Comparison of ENCODE assay signal across 1 cellular context in the genomic region with DNA sequence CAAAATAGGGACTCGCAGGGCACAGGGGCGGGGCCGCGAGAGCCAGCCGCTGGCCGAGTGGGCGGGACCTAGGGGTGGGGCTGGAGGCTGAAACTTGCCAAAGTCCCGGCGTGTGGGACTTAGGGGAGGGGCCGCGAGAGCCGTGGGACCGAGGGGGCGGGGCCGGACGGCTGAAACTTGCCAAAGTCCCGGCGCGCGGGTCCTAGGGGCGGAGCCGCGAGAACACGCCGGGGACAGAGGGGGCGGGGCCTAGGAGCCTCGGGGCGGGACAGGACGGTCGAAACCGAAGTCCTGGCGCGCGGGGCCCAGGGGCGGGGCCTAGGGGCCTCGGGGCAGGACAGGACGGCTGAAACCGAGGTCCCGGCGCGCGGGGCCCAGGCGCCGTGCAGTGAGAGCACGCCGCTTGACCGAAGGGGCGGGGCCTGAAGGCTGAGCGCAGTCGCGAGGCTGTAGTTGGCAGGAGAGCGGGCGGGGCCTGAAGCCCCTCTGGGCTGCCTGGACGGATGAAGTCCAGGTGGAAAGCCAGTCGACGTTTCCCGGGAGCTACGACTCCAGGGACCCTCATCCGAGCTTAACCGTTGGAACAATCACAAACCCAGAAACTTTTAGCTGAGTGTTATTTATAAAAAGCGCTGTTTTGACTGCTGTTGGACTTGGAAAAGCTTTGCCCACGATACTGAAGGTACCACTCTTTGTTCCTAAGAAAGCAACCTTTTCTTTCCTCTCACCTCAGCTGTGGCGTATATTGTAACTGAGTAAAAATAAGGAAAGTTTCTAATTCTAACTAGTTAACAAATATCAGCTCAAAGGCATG.
TF ChIP-seq lines count a peak whose summit lies in the region.

No MANE protein-coding gene starts in this region.

TF ChIP-seq in HepG2, 621 proteins besides CTCF, POLR2A, EP300 and RAD21 (continued from another document and continues in another):
- TF ChIP-seq, protein P1, sequence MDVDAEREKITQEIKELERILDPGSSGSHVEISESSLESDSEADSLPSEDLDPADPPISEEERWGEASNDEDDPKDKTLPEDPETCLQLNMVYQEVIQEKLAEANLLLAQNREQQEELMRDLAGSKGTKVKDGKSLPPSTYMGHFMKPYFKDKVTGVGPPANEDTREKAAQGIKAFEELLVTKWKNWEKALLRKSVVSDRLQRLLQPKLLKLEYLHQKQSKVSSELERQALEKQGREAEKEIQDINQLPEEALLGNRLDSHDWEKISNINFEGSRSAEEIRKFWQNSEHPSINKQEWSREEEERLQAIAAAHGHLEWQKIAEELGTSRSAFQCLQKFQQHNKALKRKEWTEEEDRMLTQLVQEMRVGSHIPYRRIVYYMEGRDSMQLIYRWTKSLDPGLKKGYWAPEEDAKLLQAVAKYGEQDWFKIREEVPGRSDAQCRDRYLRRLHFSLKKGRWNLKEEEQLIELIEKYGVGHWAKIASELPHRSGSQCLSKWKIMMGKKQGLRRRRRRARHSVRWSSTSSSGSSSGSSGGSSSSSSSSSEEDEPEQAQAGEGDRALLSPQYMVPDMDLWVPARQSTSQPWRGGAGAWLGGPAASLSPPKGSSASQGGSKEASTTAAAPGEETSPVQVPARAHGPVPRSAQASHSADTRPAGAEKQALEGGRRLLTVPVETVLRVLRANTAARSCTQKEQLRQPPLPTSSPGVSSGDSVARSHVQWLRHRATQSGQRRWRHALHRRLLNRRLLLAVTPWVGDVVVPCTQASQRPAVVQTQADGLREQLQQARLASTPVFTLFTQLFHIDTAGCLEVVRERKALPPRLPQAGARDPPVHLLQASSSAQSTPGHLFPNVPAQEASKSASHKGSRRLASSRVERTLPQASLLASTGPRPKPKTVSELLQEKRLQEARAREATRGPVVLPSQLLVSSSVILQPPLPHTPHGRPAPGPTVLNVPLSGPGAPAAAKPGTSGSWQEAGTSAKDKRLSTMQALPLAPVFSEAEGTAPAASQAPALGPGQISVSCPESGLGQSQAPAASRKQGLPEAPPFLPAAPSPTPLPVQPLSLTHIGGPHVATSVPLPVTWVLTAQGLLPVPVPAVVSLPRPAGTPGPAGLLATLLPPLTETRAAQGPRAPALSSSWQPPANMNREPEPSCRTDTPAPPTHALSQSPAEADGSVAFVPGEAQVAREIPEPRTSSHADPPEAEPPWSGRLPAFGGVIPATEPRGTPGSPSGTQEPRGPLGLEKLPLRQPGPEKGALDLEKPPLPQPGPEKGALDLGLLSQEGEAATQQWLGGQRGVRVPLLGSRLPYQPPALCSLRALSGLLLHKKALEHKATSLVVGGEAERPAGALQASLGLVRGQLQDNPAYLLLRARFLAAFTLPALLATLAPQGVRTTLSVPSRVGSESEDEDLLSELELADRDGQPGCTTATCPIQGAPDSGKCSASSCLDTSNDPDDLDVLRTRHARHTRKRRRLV (CRISPR knock-in tag; IDR thresholded peaks at IDR 0.05): 0 out of 2 replicates have a peak, but pooled peaks have one; percentile 52
- peak; percentile 49 for TF ChIP-seq SPEN (CRISPR knock-in tag; IDR thresholded peaks at IDR 0.05; ENCODE audit: low read depth)
- TF ChIP-seq CHCHD3 (CRISPR knock-in tag; IDR thresholded peaks at IDR 0.05): no peak
- TF ChIP-seq ZFP36L1 (CRISPR knock-in tag; IDR thresholded peaks at IDR 0.05): peak; percentile 81
- peak; percentile 38; the same call in 1 of the 2 replicates for TF ChIP-seq TSC22D2 (CRISPR knock-in tag; IDR thresholded peaks at IDR 0.05; ENCODE audit: borderline replicate concordance)
- peak; percentile 63; the same call in 1 of the 2 replicates for TF ChIP-seq RELA (CRISPR knock-in tag; IDR thresholded peaks at IDR 0.05)
- TF ChIP-seq ISL2 (CRISPR knock-in tag; IDR thresholded peaks at IDR 0.05): peak; percentile 72
- TF ChIP-seq ZNF790 (CRISPR knock-in tag; IDR thresholded peaks at IDR 0.05; ENCODE audit: borderline replicate concordance): no peak
- 0 out of 2 replicates have a peak, but pooled peaks have one; percentile 49 for TF ChIP-seq FIP1L1 (IDR thresholded peaks at IDR 0.05; ENCODE audit: borderline replicate concordance, insufficient read depth, low read depth, low read length)
- TF ChIP-seq ZSCAN25 (CRISPR knock-in tag; IDR thresholded peaks at IDR 0.05): no peak
- TF ChIP-seq TEAD3 (CRISPR knock-in tag; optimal IDR thresholded peaks at IDR 0.05; ENCODE audit: borderline replicate concordance): peak; percentile 75
- TF ChIP-seq KDM5B (CRISPR knock-in tag; IDR thresholded peaks at IDR 0.05; ENCODE audit: borderline replicate concordance): peak; percentile 66
- TF ChIP-seq, protein P2, sequence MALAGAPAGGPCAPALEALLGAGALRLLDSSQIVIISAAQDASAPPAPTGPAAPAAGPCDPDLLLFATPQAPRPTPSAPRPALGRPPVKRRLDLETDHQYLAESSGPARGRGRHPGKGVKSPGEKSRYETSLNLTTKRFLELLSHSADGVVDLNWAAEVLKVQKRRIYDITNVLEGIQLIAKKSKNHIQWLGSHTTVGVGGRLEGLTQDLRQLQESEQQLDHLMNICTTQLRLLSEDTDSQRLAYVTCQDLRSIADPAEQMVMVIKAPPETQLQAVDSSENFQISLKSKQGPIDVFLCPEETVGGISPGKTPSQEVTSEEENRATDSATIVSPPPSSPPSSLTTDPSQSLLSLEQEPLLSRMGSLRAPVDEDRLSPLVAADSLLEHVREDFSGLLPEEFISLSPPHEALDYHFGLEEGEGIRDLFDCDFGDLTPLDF (CRISPR knock-in tag; IDR thresholded peaks at IDR 0.05): peak; percentile 57; the same call in 1 of the 2 replicates
- peak; percentile 90 for TF ChIP-seq HOXA3 (CRISPR knock-in tag; IDR thresholded peaks at IDR 0.05)
- peak; percentile 79; the same call in 1 of the 2 replicates for TF ChIP-seq MEIS2 (CRISPR knock-in tag; IDR thresholded peaks at IDR 0.05)
- TF ChIP-seq, protein P3, sequence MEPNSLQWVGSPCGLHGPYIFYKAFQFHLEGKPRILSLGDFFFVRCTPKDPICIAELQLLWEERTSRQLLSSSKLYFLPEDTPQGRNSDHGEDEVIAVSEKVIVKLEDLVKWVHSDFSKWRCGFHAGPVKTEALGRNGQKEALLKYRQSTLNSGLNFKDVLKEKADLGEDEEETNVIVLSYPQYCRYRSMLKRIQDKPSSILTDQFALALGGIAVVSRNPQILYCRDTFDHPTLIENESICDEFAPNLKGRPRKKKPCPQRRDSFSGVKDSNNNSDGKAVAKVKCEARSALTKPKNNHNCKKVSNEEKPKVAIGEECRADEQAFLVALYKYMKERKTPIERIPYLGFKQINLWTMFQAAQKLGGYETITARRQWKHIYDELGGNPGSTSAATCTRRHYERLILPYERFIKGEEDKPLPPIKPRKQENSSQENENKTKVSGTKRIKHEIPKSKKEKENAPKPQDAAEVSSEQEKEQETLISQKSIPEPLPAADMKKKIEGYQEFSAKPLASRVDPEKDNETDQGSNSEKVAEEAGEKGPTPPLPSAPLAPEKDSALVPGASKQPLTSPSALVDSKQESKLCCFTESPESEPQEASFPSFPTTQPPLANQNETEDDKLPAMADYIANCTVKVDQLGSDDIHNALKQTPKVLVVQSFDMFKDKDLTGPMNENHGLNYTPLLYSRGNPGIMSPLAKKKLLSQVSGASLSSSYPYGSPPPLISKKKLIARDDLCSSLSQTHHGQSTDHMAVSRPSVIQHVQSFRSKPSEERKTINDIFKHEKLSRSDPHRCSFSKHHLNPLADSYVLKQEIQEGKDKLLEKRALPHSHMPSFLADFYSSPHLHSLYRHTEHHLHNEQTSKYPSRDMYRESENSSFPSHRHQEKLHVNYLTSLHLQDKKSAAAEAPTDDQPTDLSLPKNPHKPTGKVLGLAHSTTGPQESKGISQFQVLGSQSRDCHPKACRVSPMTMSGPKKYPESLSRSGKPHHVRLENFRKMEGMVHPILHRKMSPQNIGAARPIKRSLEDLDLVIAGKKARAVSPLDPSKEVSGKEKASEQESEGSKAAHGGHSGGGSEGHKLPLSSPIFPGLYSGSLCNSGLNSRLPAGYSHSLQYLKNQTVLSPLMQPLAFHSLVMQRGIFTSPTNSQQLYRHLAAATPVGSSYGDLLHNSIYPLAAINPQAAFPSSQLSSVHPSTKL (CRISPR knock-in tag; IDR thresholded peaks at IDR 0.05): peak; percentile 77
- TF ChIP-seq, protein P4, sequence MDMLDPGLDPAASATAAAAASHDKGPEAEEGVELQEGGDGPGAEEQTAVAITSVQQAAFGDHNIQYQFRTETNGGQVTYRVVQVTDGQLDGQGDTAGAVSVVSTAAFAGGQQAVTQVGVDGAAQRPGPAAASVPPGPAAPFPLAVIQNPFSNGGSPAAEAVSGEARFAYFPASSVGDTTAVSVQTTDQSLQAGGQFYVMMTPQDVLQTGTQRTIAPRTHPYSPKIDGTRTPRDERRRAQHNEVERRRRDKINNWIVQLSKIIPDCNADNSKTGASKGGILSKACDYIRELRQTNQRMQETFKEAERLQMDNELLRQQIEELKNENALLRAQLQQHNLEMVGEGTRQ (IDR thresholded peaks at IDR 0.05; ENCODE audit: low read depth, low read length): no peak
- TF ChIP-seq, protein P4 (CRISPR knock-in tag; IDR thresholded peaks at IDR 0.05; ENCODE audit: borderline replicate concordance): peak; percentile 31; the same call in 1 of the 2 replicates
- no peak for TF ChIP-seq ZNF207 (IDR thresholded peaks at IDR 0.05; ENCODE audit: borderline replicate concordance)
- TF ChIP-seq, protein P5, sequence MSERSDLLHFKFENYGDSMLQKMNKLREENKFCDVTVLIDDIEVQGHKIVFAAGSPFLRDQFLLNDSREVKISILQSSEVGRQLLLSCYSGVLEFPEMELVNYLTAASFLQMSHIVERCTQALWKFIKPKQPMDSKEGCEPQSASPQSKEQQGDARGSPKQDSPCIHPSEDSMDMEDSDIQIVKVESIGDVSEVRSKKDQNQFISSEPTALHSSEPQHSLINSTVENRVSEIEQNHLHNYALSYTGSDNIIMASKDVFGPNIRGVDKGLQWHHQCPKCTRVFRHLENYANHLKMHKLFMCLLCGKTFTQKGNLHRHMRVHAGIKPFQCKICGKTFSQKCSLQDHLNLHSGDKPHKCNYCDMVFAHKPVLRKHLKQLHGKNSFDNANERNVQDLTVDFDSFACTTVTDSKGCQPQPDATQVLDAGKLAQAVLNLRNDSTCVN (CRISPR knock-in tag; IDR thresholded peaks at IDR 0.05; ENCODE audit: borderline replicate concordance): peak; percentile 72
- peak; percentile 31; the same call in 1 of the 2 replicates for TF ChIP-seq NFKB2 (CRISPR knock-in tag; IDR thresholded peaks at IDR 0.05; ENCODE audit: borderline replicate concordance)
- no peak for TF ChIP-seq MTF1 (CRISPR knock-in tag; IDR thresholded peaks at IDR 0.05)
- TF ChIP-seq, protein P6, sequence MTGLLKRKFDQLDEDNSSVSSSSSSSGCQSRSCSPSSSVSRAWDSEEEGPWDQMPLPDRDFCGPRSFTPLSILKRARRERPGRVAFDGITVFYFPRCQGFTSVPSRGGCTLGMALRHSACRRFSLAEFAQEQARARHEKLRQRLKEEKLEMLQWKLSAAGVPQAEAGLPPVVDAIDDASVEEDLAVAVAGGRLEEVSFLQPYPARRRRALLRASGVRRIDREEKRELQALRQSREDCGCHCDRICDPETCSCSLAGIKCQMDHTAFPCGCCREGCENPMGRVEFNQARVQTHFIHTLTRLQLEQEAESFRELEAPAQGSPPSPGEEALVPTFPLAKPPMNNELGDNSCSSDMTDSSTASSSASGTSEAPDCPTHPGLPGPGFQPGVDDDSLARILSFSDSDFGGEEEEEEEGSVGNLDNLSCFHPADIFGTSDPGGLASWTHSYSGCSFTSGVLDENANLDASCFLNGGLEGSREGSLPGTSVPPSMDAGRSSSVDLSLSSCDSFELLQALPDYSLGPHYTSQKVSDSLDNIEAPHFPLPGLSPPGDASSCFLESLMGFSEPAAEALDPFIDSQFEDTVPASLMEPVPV (CRISPR knock-in tag; IDR thresholded peaks at IDR 0.05): no peak; the same call in 1 of the 2 replicates
- TF ChIP-seq, protein P7, sequence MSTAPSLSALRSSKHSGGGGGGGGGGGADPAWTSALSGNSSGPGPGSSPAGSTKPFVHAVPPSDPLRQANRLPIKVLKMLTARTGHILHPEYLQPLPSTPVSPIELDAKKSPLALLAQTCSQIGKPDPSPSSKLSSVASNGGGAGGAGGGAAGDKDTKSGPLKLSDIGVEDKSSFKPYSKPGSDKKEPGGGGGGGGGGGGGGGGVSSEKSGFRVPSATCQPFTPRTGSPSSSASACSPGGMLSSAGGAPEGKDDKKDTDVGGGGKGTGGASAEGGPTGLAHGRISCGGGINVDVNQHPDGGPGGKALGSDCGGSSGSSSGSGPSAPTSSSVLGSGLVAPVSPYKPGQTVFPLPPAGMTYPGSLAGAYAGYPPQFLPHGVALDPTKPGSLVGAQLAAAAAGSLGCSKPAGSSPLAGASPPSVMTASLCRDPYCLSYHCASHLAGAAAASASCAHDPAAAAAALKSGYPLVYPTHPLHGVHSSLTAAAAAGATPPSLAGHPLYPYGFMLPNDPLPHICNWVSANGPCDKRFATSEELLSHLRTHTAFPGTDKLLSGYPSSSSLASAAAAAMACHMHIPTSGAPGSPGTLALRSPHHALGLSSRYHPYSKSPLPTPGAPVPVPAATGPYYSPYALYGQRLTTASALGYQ (CRISPR knock-in tag; IDR thresholded peaks at IDR 0.05): peak; percentile 37; the same call in 1 of the 2 replicates
- TF ChIP-seq, protein P8, sequence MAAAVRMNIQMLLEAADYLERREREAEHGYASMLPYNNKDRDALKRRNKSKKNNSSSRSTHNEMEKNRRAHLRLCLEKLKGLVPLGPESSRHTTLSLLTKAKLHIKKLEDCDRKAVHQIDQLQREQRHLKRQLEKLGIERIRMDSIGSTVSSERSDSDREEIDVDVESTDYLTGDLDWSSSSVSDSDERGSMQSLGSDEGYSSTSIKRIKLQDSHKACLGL (CRISPR knock-in tag; IDR thresholded peaks at IDR 0.05): peak; percentile 63; the same call in 1 of the 2 replicates
- TF ChIP-seq, protein P9, sequence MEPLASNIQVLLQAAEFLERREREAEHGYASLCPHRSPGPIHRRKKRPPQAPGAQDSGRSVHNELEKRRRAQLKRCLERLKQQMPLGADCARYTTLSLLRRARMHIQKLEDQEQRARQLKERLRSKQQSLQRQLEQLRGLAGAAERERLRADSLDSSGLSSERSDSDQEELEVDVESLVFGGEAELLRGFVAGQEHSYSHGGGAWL (CRISPR knock-in tag; IDR thresholded peaks at IDR 0.05): peak; percentile 56; the same call in 1 of the 2 replicates
- TF ChIP-seq ZNF616 (CRISPR knock-in tag; IDR thresholded peaks at IDR 0.05; ENCODE audit: low read depth): 0 out of 2 replicates have a peak, but pooled peaks have one; percentile 59
- peak; percentile 68 for TF ChIP-seq ZNF317 (CRISPR knock-in tag; IDR thresholded peaks at IDR 0.05)
- TF ChIP-seq BHLHE40 (IDR thresholded peaks at IDR 0.05; ENCODE audit: low read length): no peak
- TF ChIP-seq MXD4 (CRISPR knock-in tag; IDR thresholded peaks at IDR 0.05): peak; percentile 70
- TF ChIP-seq CCDC6 (CRISPR knock-in tag; IDR thresholded peaks at IDR 0.05): peak; percentile 43; the same call in 1 of the 2 replicates
- TF ChIP-seq, protein P10, sequence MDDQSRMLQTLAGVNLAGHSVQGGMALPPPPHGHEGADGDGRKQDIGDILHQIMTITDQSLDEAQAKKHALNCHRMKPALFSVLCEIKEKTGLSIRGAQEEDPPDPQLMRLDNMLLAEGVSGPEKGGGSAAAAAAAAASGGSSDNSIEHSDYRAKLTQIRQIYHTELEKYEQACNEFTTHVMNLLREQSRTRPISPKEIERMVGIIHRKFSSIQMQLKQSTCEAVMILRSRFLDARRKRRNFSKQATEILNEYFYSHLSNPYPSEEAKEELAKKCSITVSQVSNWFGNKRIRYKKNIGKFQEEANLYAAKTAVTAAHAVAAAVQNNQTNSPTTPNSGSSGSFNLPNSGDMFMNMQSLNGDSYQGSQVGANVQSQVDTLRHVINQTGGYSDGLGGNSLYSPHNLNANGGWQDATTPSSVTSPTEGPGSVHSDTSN (CRISPR knock-in tag; IDR thresholded peaks at IDR 0.05; ENCODE audit: borderline replicate concordance): no peak
- peak; percentile 77 for TF ChIP-seq ZNF20 (CRISPR knock-in tag; IDR thresholded peaks at IDR 0.05)
